In the genomic region with DNA sequence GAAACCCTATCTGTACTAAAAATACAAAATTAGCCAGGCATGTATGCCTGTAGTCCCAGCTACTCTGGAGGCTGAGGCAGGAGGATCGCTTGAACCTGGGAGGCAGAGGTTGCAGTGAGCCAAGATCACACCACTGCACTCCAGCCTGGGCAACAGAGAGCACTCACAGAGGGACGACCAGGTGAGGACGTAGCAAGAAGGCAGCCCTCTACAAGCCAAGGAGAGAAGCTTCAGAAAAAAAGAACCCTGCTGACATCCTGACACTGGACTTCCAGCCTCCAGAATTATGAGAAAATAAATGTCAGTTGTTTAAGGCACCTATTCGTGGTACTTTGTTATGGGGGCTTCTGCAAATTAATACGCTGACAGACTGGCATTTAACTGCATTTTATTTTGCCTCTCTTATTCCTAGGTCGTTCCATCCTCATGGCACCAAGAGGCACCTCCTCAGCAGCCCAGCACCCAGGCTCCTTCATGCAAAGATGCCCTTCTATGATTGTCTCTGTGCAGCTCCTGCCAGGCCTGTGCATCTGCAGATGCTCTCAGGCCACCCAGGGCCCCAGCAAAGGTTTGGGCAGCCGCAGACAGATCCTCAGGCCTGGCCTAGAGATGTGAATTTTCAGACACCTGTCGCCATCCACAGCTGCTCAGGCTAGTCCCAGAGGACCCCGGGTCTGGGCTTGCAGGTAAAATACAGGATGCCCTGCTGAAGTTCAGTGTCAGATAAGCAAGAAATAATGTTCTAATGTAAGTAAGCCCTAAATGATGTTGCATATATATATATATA, we compare ENCODE assay signal across 31 cellular contexts.
"Had no signal": no experiment of that assay in that cellular context is flagged by ENCODE, and none has a peak within 500 bp of the region (broad histone marks: within the 10 kb centered on the region; RNA-seq: fewer than 3 reads in every experiment).

No MANE protein-coding gene starts in this region.

- H3K36me3 Mint-ChIP-seq: activated naive CD4-positive, alpha-beta T cell treated with anti-CD3 and anti-CD28 coated beads, Interleukin-2, amount 50 U/mL, for 72 hours; WTC11 had no signal

- H3K36me3 ChIP-seq: adrenal gland, breast epithelium had no signal

- H3K4me1 Mint-ChIP-seq: activated CD4-positive, alpha-beta T cell treated with anti-CD3 and anti-CD28 coated beads for 36 hours; activated CD4-positive, alpha-beta T cell treated with anti-CD3 and anti-CD28 coated beads, Interleukin-2, amount 10 ng/mL, durations not matched to agents 7 days and 5 days had no signal

- H3K9me3 ChIP-seq: adrenal gland, body of pancreas, breast epithelium had no signal

- ATAC-seq: activated CD4-positive, alpha-beta T cell treated with anti-CD3 and anti-CD28 coated beads for 36 hours; activated CD4-positive, CD25-positive, alpha-beta regulatory T cell treated with anti-CD3 and anti-CD28 coated beads, Interleukin-2, amount 50 U/mL, for 24 hours; activated naive CD4-positive, alpha-beta T cell treated with anti-CD3 and anti-CD28 coated beads, Interleukin-2, amount 50 U/mL, for 72 hours; activated T-cell treated with anti-CD3 and anti-CD28 coated beads, Interleukin-2, amount 50 U/mL, for 4 hours; body of pancreas; Right ventricle myocardium inferior; WTC11 had no signal

- H3K4me1 ChIP-seq: adrenal gland, body of pancreas, breast epithelium had no signal

- H3K27ac ChIP-seq: adrenal gland, body of pancreas, breast epithelium, coronary artery, KMS-11, PC-9, RWPE1 had no signal

- H3K4me3 ChIP-seq: adrenal gland, body of pancreas, breast epithelium, coronary artery, PC-9 had no signal

- H3K9me3 Mint-ChIP-seq: activated CD4-positive, alpha-beta T cell treated with anti-CD3 and anti-CD28 coated beads, Interleukin-2, amount 10 ng/mL, durations not matched to agents 7 days and 5 days; activated naive CD4-positive, alpha-beta T cell treated with anti-CD3 and anti-CD28 coated beads for 36 hours; activated naive CD4-positive, alpha-beta T cell treated with anti-CD3 and anti-CD28 coated beads, Interleukin-2, amount 50 U/mL, for 72 hours; activated T-cell treated with anti-CD3 and anti-CD28 coated beads, Interleukin-2, amount 50 U/mL, for 4 hours; activated T-helper 1 cell treated with anti-CD3 and anti-CD28 coated beads, Interleukin-12 subunit alpha, Interleukin-12 subunit beta, Interleukin-2, Interleukin-4 antibody, amounts not matched to agents 30 ng/mL and 10 ng/mL and 1 ng/mL, durations not matched to agents 14 hours and 24 hours and 36 hours; T-helper 2 cell treated with Interferon-gamma antibody and Interleukin-4, amounts not matched to agents 5 μg/mL and 100 μg/mL, for 36 hours; WTC11 had no signal

- H3K27me3 ChIP-seq: adrenal gland, body of pancreas, breast epithelium had no signal

- DNase-seq: activated CD4-positive, alpha-beta T cell treated with anti-CD3 and anti-CD28 coated beads for 36 hours; activated CD4-positive, alpha-beta T cell treated with anti-CD3 and anti-CD28 coated beads, Interleukin-2, amount 10 ng/mL, durations not matched to agents 7 days and 5 days; activated CD4-positive, alpha-beta T cell treated with anti-CD3 and anti-CD28 coated beads, Interleukin-2, amount 50 U/mL, for 48 hours; activated CD8-positive, alpha-beta memory T cell treated with anti-CD3 and anti-CD28 coated beads, Interleukin-2, amount 50 U/mL, for 4 hours; activated gamma-delta T cell treated with Interleukin-2 at 50 U/mL for 16 hours; activated naive CD4-positive, alpha-beta T cell treated with anti-CD3 and anti-CD28 coated beads for 36 hours; activated T-cell treated with anti-CD3 and anti-CD28 coated beads for 4 hours; activated T-cell treated with anti-CD3 and anti-CD28 coated beads, Interleukin-2, amount 50 U/mL, for 4 hours; adrenal gland; body of pancreas; MM.1S; MV-4-11; NCI-H1092 treated with DMSO at 0.1 percent for 48 hours; NCI-H1417 treated with DMSO at 0.1 percent for 48 hours; NCI-H187 treated with DMSO at 0.1 percent for 48 hours; NCI-H345; NCI-H524 treated with DMSO at 0.1 percent for 48 hours; NCI-H748 treated with DMSO at 0.1 percent for 48 hours; NK-92 treated with Interleukin-12 subunit alpha and Interleukin-12 subunit beta, amount 100 ng/mL, for 24 hours; PC-9; SIG-M5 had no signal

- H3K4me3 Mint-ChIP-seq: activated CD4-positive, alpha-beta T cell treated with anti-CD3 and anti-CD28 coated beads for 36 hours; activated CD4-positive, alpha-beta T cell treated with anti-CD3 and anti-CD28 coated beads, Interleukin-2, amount 10 ng/mL, durations not matched to agents 7 days and 5 days; activated naive CD4-positive, alpha-beta T cell treated with anti-CD3 and anti-CD28 coated beads for 36 hours; activated T-cell treated with anti-CD3 and anti-CD28 coated beads, Interleukin-2, amount 50 U/mL, for 4 hours; activated T-helper 1 cell treated with anti-CD3 and anti-CD28 coated beads, Interleukin-12 subunit alpha, Interleukin-12 subunit beta, Interleukin-2, Interleukin-4 antibody, amounts not matched to agents 30 ng/mL and 10 ng/mL and 1 ng/mL, durations not matched to agents 14 hours and 24 hours and 36 hours; T-helper 2 cell treated with Interferon-gamma antibody and Interleukin-4, amounts not matched to agents 5 μg/mL and 100 μg/mL, for 36 hours; WTC11 had no signal

- H3K27me3 Mint-ChIP-seq: activated CD4-positive, alpha-beta T cell treated with anti-CD3 and anti-CD28 coated beads for 36 hours; activated CD4-positive, alpha-beta T cell treated with anti-CD3 and anti-CD28 coated beads, Interleukin-2, amount 10 ng/mL, durations not matched to agents 7 days and 5 days had no signal

- H3K27ac Mint-ChIP-seq: activated CD4-positive, alpha-beta T cell treated with anti-CD3 and anti-CD28 coated beads for 36 hours; activated CD4-positive, alpha-beta T cell treated with anti-CD3 and anti-CD28 coated beads, Interleukin-2, amount 10 ng/mL, durations not matched to agents 7 days and 5 days; activated naive CD4-positive, alpha-beta T cell treated with anti-CD3 and anti-CD28 coated beads for 36 hours; activated naive CD4-positive, alpha-beta T cell treated with anti-CD3 and anti-CD28 coated beads, Interleukin-2, amount 50 U/mL, for 72 hours; activated T-helper 1 cell treated with anti-CD3 and anti-CD28 coated beads, Interleukin-12 subunit alpha, Interleukin-12 subunit beta, Interleukin-2, Interleukin-4 antibody, amounts not matched to agents 30 ng/mL and 10 ng/mL and 1 ng/mL, durations not matched to agents 14 hours and 24 hours and 36 hours; T-helper 2 cell treated with Interferon-gamma antibody and Interleukin-4, amounts not matched to agents 5 μg/mL and 100 μg/mL, for 36 hours had no signal
